In genomic region chr14:51654549-51654879, GRCh38 we compare ENCODE assay signal across 15 cellular contexts. TPM values are rescaled to one million over a fixed set of nuclear protein-coding genes. Genes with fewer than 3 reads are reported as not detected.
A peak's percentile ranks its signal among the peaks of the same experiment; 100 is the strongest.
DNase-seq lines count a peak whose midpoint lies in the region; ATAC-seq and TF ChIP-seq lines count a peak whose summit lies in the region.
"Had no signal": no experiment of that assay in that cellular context is flagged by ENCODE, and none has a peak within 500 bp of the region (broad histone marks: within the 10 kb centered on the region; RNA-seq: fewer than 3 reads in every experiment).

No MANE protein-coding gene starts in this region.

- H3K27me3 Mint-ChIP-seq in progenitor cell of endocrine pancreas: no peaks in the 10 kb centered on the region

- no peak overlapping the region for H3K27ac Mint-ChIP-seq in progenitor cell of endocrine pancreas

- H3K4me3 Mint-ChIP-seq in progenitor cell of endocrine pancreas (ENCODE audit: low read depth): peak overlapping the region; percentile 85

- H3K4me3 ChIP-seq in AG04449 (ENCODE audit: low read depth, low read length) (peak overlapping the region; percentile 83), SJSA1 (no peak overlapping the region)
- H3K4me3 ChIP-seq: HAP-1 had no signal

- peaks cover 5% of the 10 kb centered on the region for H3K36me3 Mint-ChIP-seq in progenitor cell of endocrine pancreas (ENCODE audit: insufficient read depth)

- peaks cover 39% of the 10 kb centered on the region for H3K4me1 ChIP-seq in SJSA1 (replicated peaks)

- POLR2A ChIA-PET in AG04449 (lab: Yijun Ruan, JAX): interaction anchor here (0.7 kb wide), 1 partner anchor 54 kb away, joined by 3 read pairs; no protein-coding TSS in a partner anchor

- H3K27ac ChIP-seq in SJSA1: peak overlapping the region; percentile 97

- DNase-seq in AG04449 (ENCODE audit: low read depth, low spot score) (no peak), SJSA1 (ENCODE audit: low read depth in 1 of 2, low spot score in 2 of 2) (no peak), fibroblast of gingiva (ENCODE audit: low read depth) (peak; percentile 52), progenitor cell of endocrine pancreas (ENCODE audit: low spot score, unreplicated experiment) (no peak), midbrain (lab: John Stamatoyannopoulos, UW) (no peak)
- DNase-seq: activated CD4-positive, alpha-beta T cell treated with anti-CD3 and anti-CD28 coated beads for 4 hours; erythroblast; NCI-H1694; NK-92 treated with Interleukin-12 subunit alpha and Interleukin-12 subunit beta, amount 100 ng/mL, for 24 hours; stimulated activated CD4-positive, alpha-beta T cell treated with anti-CD3 and anti-CD28 coated beads, Interleukin-12 subunit alpha, Interleukin-12 subunit beta, amount 100 ng/mL, for 4 hours had no signal

- peaks cover 57% of the 10 kb centered on the region for H3K36me3 ChIP-seq in SJSA1
- H3K36me3 ChIP-seq: HAP-1 had no signal

- TF ChIP-seq CTCF in AG04449 (IDR thresholded peaks at IDR 0.05; ENCODE audit: insufficient read depth, low read length, missing control alignments): no peak
- TF ChIP-seq CTCF in progenitor cell of endocrine pancreas (IDR thresholded peaks at IDR 0.05; ENCODE audit: unreplicated experiment): no peak

- H3K9me3 Mint-ChIP-seq in progenitor cell of endocrine pancreas (ENCODE audit: low read depth): no peaks in the 10 kb centered on the region

- peaks cover 22% of the 10 kb centered on the region for H3K4me1 Mint-ChIP-seq in progenitor cell of endocrine pancreas (ENCODE audit: low read depth)

- CTCF ChIA-PET in AG04449 (lab: Yijun Ruan, JAX): interaction anchor here (0.7 to 3.7 kb wide), 4 partner anchors 7 to 371 kb away, joined by 3 to 28 read pairs (median 13); no protein-coding TSS in a partner anchor

- no peaks in the 10 kb centered on the region for H3K9me3 ChIP-seq in SJSA1 (replicated peaks)
- H3K9me3 ChIP-seq: HAP-1 had no signal

- ATAC-seq in GM21723 (IDR thresholded peaks at IDR 0.05; ENCODE audit: unreplicated experiment) (no peak), GM21576 (IDR thresholded peaks at IDR 0.05; ENCODE audit: unreplicated experiment) (no peak), GM18502 (IDR thresholded peaks at IDR 0.05; ENCODE audit: poor library complexity, unreplicated experiment) (no peak)
- ATAC-seq: HepG2 had no signal

- H3K27me3 ChIP-seq in SJSA1 (replicated peaks): no peaks in the 10 kb centered on the region

RNA-seq across cellular contexts. Expression of gene FRMD6, which starts 2.8 kb away (rescaled TPM):
- 87.3 and 108 TPM in 2 replicates for total RNA-seq in SJSA1 (2014; rRNA removed; shearing (Covaris generic))
- 40.7 and 45.8 TPM in 2 replicates for total RNA-seq in progenitor cell of endocrine pancreas
